6 cellular contexts compared by ENCODE assay signal in genomic region chr19:35986664-35987570, GRCh38. TPM values are rescaled to one million over a fixed set of nuclear protein-coding genes. Genes with fewer than 3 reads are reported as not detected.
DNase-seq lines count a peak whose midpoint lies in the region; ATAC-seq and TF ChIP-seq lines count a peak whose summit lies in the region.

No MANE protein-coding gene starts in this region.

- H3K36me3 Mint-ChIP-seq in activated CD8-positive, alpha-beta memory T cell treated with anti-CD3 and anti-CD28 coated beads, Interleukin-2, amount 10 ng/mL, durations not matched to agents 7 days and 5 days, result peaks cover 2% of the 10 kb centered on the region
- no peaks in the 10 kb centered on the region for H3K36me3 Mint-ChIP-seq in T-cell

- H3K4me1 Mint-ChIP-seq in activated CD8-positive, alpha-beta memory T cell treated with anti-CD3 and anti-CD28 coated beads, Interleukin-2, amount 10 ng/mL, durations not matched to agents 7 days and 5 days, result peaks cover 2% of the 10 kb centered on the region
- H3K4me1 Mint-ChIP-seq in T-cell, result peaks cover 6 to 15% (median 6%) of the 10 kb centered on the region in 3 donors

- peak overlapping the region; percentile 47 for H3K4me3 Mint-ChIP-seq in activated CD8-positive, alpha-beta memory T cell treated with anti-CD3 and anti-CD28 coated beads, Interleukin-2, amount 10 ng/mL, durations not matched to agents 7 days and 5 days
- peak overlapping the region; percentile 72 to 79 (median 76) for H3K4me3 Mint-ChIP-seq in T-cell

- 12 to 15% methylated on average over 33 to 41 of the region's 54 CpGs for WGBS in upper lobe of left lung, 2 donors

- peak overlapping the region in 3 of 4 donors; percentile 23 to 49 (median 27) for H3K4me3 ChIP-seq in upper lobe of left lung

- no peaks in the 10 kb centered on the region for H3K9me3 ChIP-seq in upper lobe of left lung

- DNase-seq in activated CD8-positive, alpha-beta memory T cell treated with anti-CD3 and anti-CD28 coated beads, Interleukin-2, amount 10 ng/mL, durations not matched to agents 7 days and 5 days, result no peak
- DNase-seq in activated CD8-positive, alpha-beta memory T cell treated with anti-CD3 and anti-CD28 coated beads, Interleukin-2, amount 50 U/mL, for 48 hours, result no peak
- DNase-seq in T-cell (peak in 6 of 34 experiments; percentile 10 to 40 (median 17)), left ventricle myocardium superior (peak; percentile 46), upper lobe of left lung (peak in 1 of 2 donors; percentile 87)

- H3K27ac ChIP-seq in upper lobe of left lung, result no peak overlapping the region

- H3K27me3 Mint-ChIP-seq in activated CD8-positive, alpha-beta memory T cell treated with anti-CD3 and anti-CD28 coated beads, Interleukin-2, amount 10 ng/mL, durations not matched to agents 7 days and 5 days, result peaks cover 47% of the 10 kb centered on the region
- H3K27me3 Mint-ChIP-seq in T-cell, result peaks cover 35 to 43% of the 10 kb centered on the region in 2 donors

- no peak for TF ChIP-seq EP300 in upper lobe of left lung (IDR thresholded peaks at IDR 0.05)

- peak; percentile 50 for ATAC-seq in activated CD8-positive, alpha-beta memory T cell treated with anti-CD3 and anti-CD28 coated beads, Interleukin-2, amount 10 ng/mL, durations not matched to agents 7 days and 5 days
- ATAC-seq in T-cell (replicated peaks in 1 of 4) (peak; percentile 63 to 77 (median 71)), left ventricle myocardium superior (peak; percentile 65), upper lobe of left lung (ENCODE audit: low FRiP score in 2 of 2) (peak in 1 of 2 donors; percentile 78), GM21825 (IDR thresholded peaks at IDR 0.05; ENCODE audit: unreplicated experiment) (no peak)

- H3K9me3 Mint-ChIP-seq in activated CD8-positive, alpha-beta memory T cell treated with anti-CD3 and anti-CD28 coated beads, Interleukin-2, amount 10 ng/mL, durations not matched to agents 7 days and 5 days (ENCODE audit: low read depth), result no peaks in the 10 kb centered on the region
- H3K9me3 Mint-ChIP-seq in T-cell, result no peaks in the 10 kb centered on the region

- no peak for TF ChIP-seq POLR2A in upper lobe of left lung (IDR thresholded peaks at IDR 0.05)

- intact Hi-C loops in left ventricle myocardium superior (cut with micrococcal nuclease), result no loop called here

- CTCF ChIA-PET in activated CD8-positive, alpha-beta memory T cell treated with anti-CD3 and anti-CD28 coated beads, Interleukin-2, amount 10 ng/mL, durations not matched to agents 7 days and 5 days (lab: Charles Lee), result no interaction called here
- CTCF ChIA-PET in T-cell (lab: Charles Lee), result interaction anchor here in 1 of 2 donors (0.7 kb wide), 1 partner anchor 1484 kb away, joined by 3 read pairs; no protein-coding TSS in a partner anchor

- H3K4me1 ChIP-seq in upper lobe of left lung, result peaks cover 7 to 12% (median 9%) of the 10 kb centered on the region in 4 donors

- no peak for TF ChIP-seq CTCF in upper lobe of left lung (IDR thresholded peaks at IDR 0.05)

- H3K27ac Mint-ChIP-seq in activated CD8-positive, alpha-beta memory T cell treated with anti-CD3 and anti-CD28 coated beads, Interleukin-2, amount 10 ng/mL, durations not matched to agents 7 days and 5 days, result no peak overlapping the region
- H3K27ac Mint-ChIP-seq in T-cell, result no peak overlapping the region

- no peaks in the 10 kb centered on the region for H3K36me3 ChIP-seq in upper lobe of left lung

- H3K27me3 ChIP-seq in upper lobe of left lung, result peaks cover 0 to 12% (median 0%) of the 10 kb centered on the region in 4 donors

- POLR2A ChIA-PET in T-cell (lab: Charles Lee), result interaction anchor here in 1 of 2 donors (0.6 kb wide), 1 partner anchor 21 kb away, joined by 3 read pairs; no protein-coding TSS in a partner anchor

RNA-seq across cellular contexts. Expression of gene SDHAF1, which starts 8.1 kb away (rescaled TPM):
- total RNA-seq in activated CD8-positive, alpha-beta memory T cell treated with anti-CD3 and anti-CD28 coated beads, Interleukin-2, amount 10 ng/mL, durations not matched to agents 7 days and 5 days, result 10 to 100 TPM; 19.8 to 20.2 TPM
- total RNA-seq in T-cell (10 to 100 TPM; 10.2 to 30.5 (median 27.3) TPM), left ventricle myocardium superior (9.4 TPM), upper lobe of left lung (10 to 100 TPM; 13.6 to 41.2 (median 28.9) TPM)

RNA-seq across cellular contexts. Expression of gene SYNE4, which starts 21.7 kb away (rescaled TPM):
- total RNA-seq in activated CD8-positive, alpha-beta memory T cell treated with anti-CD3 and anti-CD28 coated beads, Interleukin-2, amount 10 ng/mL, durations not matched to agents 7 days and 5 days, result 1 to 10 TPM; 1.4 to 3.2 TPM
- 1 to 10 TPM; 3.2 to 4.4 (median 3.7) TPM for total RNA-seq in T-cell
- 0.30 TPM for total RNA-seq in left ventricle myocardium superior
- total RNA-seq in upper lobe of left lung, result 10 to 100 TPM in 5 of 6 donors, 1 to 10 TPM in 1; 9.5 to 21.0 (median 10.9) TPM

RNA-seq across cellular contexts. Expression of gene ALKBH6, which starts 27.1 kb away (rescaled TPM):
- total RNA-seq in activated CD8-positive, alpha-beta memory T cell treated with anti-CD3 and anti-CD28 coated beads, Interleukin-2, amount 10 ng/mL, durations not matched to agents 7 days and 5 days, result 10 to 100 TPM; 41.0 to 44.7 TPM
- total RNA-seq in T-cell (10 to 100 TPM; 42.6 to 61.4 (median 51.2) TPM), left ventricle myocardium superior (7.8 TPM), upper lobe of left lung (10 to 100 TPM; 22.3 to 95.3 (median 32.6) TPM)

RNA-seq across cellular contexts. Expression of gene CLIP3, which starts 45.8 kb away (rescaled TPM):
- 1 to 10 TPM in 1 of 2 experiments, under 1 TPM in 1; 0.98 to 1.1 TPM for total RNA-seq in activated CD8-positive, alpha-beta memory T cell treated with anti-CD3 and anti-CD28 coated beads, Interleukin-2, amount 10 ng/mL, durations not matched to agents 7 days and 5 days
- total RNA-seq in T-cell, result 1 to 10 TPM; 1.4 to 6.2 (median 2.6) TPM
- total RNA-seq in left ventricle myocardium superior, result 5.0 TPM
- 10 to 100 TPM in 1 of 6 donors, 1 to 10 TPM in 5; 3.0 to 13.0 (median 6.4) TPM for total RNA-seq in upper lobe of left lung

RNA-seq across cellular contexts. Expression of gene LRFN3, which starts 50.7 kb away (rescaled TPM):
- total RNA-seq in activated CD8-positive, alpha-beta memory T cell treated with anti-CD3 and anti-CD28 coated beads, Interleukin-2, amount 10 ng/mL, durations not matched to agents 7 days and 5 days, result 10 to 100 TPM; 11.9 TPM
- total RNA-seq in T-cell (10 to 100 TPM in 4 of 5 donors, 1 to 10 TPM in 1; 9.2 to 20.8 (median 15.3) TPM), left ventricle myocardium superior (7.5 TPM), upper lobe of left lung (10 to 100 TPM in 4 of 6 donors, 1 to 10 TPM in 2; 6.3 to 17.2 (median 11.8) TPM)
